In the genomic region with DNA sequence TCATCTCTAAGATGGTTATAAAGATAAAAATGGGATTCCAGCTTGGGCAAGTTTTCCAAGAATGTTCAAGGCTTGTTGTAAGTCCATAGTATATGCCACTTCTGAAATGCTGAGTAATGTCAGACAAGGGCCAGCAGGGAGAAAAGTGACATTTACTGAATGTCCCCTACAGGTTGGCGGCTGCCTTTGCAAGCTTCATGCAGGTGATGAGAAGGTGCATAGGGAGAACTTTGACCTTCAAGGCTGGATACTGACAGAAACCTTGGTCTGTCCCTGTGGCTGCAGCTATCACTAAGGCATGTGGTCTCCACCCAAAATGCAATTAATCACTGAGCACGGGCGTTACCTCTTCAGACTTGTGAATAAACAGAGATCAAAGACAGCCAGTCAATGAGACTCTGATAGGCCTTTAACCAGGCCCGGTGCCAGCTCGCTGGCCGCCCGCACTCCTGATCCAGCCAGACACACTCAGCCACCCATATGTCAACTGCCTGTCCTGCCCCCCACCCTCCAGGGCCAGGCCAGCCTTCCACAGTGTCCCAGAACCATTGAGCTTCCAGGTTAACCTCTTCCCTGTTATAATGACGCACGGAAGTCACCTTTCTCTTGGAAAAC, we compare ENCODE assay signal across 1 cellular context.
A peak's percentile ranks its signal among the peaks of the same experiment; 100 is the strongest.
TF ChIP-seq lines count a peak whose summit lies in the region.

No MANE protein-coding gene starts in this region.

TF ChIP-seq in HepG2, 621 proteins besides CTCF, POLR2A, EP300 and RAD21 (continued from another document and continues in another):
- TF ChIP-seq, protein P1, sequence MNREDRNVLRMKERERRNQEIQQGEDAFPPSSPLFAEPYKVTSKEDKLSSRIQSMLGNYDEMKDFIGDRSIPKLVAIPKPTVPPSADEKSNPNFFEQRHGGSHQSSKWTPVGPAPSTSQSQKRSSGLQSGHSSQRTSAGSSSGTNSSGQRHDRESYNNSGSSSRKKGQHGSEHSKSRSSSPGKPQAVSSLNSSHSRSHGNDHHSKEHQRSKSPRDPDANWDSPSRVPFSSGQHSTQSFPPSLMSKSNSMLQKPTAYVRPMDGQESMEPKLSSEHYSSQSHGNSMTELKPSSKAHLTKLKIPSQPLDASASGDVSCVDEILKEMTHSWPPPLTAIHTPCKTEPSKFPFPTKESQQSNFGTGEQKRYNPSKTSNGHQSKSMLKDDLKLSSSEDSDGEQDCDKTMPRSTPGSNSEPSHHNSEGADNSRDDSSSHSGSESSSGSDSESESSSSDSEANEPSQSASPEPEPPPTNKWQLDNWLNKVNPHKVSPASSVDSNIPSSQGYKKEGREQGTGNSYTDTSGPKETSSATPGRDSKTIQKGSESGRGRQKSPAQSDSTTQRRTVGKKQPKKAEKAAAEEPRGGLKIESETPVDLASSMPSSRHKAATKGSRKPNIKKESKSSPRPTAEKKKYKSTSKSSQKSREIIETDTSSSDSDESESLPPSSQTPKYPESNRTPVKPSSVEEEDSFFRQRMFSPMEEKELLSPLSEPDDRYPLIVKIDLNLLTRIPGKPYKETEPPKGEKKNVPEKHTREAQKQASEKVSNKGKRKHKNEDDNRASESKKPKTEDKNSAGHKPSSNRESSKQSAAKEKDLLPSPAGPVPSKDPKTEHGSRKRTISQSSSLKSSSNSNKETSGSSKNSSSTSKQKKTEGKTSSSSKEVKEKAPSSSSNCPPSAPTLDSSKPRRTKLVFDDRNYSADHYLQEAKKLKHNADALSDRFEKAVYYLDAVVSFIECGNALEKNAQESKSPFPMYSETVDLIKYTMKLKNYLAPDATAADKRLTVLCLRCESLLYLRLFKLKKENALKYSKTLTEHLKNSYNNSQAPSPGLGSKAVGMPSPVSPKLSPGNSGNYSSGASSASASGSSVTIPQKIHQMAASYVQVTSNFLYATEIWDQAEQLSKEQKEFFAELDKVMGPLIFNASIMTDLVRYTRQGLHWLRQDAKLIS (CRISPR knock-in tag; IDR thresholded peaks at IDR 0.05), result 0 out of 2 replicates have a peak, but pooled peaks have one; percentile 20
- TF ChIP-seq HOXA5 (CRISPR knock-in tag; IDR thresholded peaks at IDR 0.05), result peak; percentile 98
- TF ChIP-seq ZNF567 (CRISPR knock-in tag; IDR thresholded peaks at IDR 0.05; ENCODE audit: borderline replicate concordance), result no peak
- TF ChIP-seq MAFK (conservative IDR thresholded peaks at IDR 0.05 in 1 of 2, IDR thresholded peaks at IDR 0.05 in 1 of 2; ENCODE audit: low read length in 2 of 2), result peak; percentile 66 to 78
- TF ChIP-seq ZNF556 (CRISPR knock-in tag; IDR thresholded peaks at IDR 0.05; ENCODE audit: borderline replicate concordance), result peak; percentile 59; the same call in 1 of the 2 replicates
- peak; percentile 44 to 52; a peak in 3 of 4 replicates for TF ChIP-seq NR2F1 (CRISPR knock-in tag; IDR thresholded peaks at IDR 0.05)
- TF ChIP-seq, protein P2, sequence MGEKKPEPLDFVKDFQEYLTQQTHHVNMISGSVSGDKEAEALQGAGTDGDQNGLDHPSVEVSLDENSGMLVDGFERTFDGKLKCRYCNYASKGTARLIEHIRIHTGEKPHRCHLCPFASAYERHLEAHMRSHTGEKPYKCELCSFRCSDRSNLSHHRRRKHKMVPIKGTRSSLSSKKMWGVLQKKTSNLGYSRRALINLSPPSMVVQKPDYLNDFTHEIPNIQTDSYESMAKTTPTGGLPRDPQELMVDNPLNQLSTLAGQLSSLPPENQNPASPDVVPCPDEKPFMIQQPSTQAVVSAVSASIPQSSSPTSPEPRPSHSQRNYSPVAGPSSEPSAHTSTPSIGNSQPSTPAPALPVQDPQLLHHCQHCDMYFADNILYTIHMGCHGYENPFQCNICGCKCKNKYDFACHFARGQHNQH (CRISPR knock-in tag; IDR thresholded peaks at IDR 0.05), result no peak
- TF ChIP-seq SNAPC2 (CRISPR knock-in tag; IDR thresholded peaks at IDR 0.05), result no peak
- TF ChIP-seq, protein P3, sequence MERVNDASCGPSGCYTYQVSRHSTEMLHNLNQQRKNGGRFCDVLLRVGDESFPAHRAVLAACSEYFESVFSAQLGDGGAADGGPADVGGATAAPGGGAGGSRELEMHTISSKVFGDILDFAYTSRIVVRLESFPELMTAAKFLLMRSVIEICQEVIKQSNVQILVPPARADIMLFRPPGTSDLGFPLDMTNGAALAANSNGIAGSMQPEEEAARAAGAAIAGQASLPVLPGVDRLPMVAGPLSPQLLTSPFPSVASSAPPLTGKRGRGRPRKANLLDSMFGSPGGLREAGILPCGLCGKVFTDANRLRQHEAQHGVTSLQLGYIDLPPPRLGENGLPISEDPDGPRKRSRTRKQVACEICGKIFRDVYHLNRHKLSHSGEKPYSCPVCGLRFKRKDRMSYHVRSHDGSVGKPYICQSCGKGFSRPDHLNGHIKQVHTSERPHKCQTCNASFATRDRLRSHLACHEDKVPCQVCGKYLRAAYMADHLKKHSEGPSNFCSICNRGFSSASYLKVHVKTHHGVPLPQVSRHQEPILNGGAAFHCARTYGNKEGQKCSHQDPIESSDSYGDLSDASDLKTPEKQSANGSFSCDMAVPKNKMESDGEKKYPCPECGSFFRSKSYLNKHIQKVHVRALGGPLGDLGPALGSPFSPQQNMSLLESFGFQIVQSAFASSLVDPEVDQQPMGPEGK (CRISPR knock-in tag; IDR thresholded peaks at IDR 0.05), result peak; percentile 89; the same call in 1 of the 2 replicates
- peak; percentile 51; the same call in 1 of the 3 replicates for TF ChIP-seq MXI1 (IDR thresholded peaks at IDR 0.05; ENCODE audit: borderline replicate concordance, low read depth, low read length)
- TF ChIP-seq CHD2 (IDR thresholded peaks at IDR 0.05; ENCODE audit: low read depth, low read length), result no peak
- no peak for TF ChIP-seq ZSCAN12 (CRISPR knock-in tag; IDR thresholded peaks at IDR 0.05)
- TF ChIP-seq TOPORS (CRISPR knock-in tag; IDR thresholded peaks at IDR 0.05), result no peak
- TF ChIP-seq, protein P4, sequence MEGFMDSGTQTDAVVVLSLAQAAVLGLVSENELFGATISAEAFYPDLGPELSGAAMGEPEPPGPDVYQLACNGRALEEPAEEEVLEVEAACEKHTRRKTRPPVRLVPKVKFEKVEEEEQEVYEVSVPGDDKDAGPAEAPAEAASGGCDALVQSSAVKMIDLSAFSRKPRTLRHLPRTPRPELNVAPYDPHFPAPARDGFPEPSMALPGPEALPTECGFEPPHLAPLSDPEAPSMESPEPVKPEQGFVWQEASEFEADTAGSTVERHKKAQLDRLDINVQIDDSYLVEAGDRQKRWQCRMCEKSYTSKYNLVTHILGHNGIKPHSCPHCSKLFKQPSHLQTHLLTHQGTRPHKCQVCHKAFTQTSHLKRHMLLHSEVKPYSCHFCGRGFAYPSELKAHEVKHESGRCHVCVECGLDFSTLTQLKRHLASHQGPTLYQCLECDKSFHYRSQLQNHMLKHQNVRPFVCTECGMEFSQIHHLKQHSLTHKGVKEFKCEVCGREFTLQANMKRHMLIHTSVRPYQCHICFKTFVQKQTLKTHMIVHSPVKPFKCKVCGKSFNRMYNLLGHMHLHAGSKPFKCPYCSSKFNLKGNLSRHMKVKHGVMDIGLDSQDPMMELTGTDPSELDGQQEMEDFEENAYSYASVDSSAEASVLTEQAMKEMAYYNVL (CRISPR knock-in tag; IDR thresholded peaks at IDR 0.05; ENCODE audit: borderline replicate concordance), result peak; percentile 80; the same call in 1 of the 2 replicates
- TF ChIP-seq, protein P5, sequence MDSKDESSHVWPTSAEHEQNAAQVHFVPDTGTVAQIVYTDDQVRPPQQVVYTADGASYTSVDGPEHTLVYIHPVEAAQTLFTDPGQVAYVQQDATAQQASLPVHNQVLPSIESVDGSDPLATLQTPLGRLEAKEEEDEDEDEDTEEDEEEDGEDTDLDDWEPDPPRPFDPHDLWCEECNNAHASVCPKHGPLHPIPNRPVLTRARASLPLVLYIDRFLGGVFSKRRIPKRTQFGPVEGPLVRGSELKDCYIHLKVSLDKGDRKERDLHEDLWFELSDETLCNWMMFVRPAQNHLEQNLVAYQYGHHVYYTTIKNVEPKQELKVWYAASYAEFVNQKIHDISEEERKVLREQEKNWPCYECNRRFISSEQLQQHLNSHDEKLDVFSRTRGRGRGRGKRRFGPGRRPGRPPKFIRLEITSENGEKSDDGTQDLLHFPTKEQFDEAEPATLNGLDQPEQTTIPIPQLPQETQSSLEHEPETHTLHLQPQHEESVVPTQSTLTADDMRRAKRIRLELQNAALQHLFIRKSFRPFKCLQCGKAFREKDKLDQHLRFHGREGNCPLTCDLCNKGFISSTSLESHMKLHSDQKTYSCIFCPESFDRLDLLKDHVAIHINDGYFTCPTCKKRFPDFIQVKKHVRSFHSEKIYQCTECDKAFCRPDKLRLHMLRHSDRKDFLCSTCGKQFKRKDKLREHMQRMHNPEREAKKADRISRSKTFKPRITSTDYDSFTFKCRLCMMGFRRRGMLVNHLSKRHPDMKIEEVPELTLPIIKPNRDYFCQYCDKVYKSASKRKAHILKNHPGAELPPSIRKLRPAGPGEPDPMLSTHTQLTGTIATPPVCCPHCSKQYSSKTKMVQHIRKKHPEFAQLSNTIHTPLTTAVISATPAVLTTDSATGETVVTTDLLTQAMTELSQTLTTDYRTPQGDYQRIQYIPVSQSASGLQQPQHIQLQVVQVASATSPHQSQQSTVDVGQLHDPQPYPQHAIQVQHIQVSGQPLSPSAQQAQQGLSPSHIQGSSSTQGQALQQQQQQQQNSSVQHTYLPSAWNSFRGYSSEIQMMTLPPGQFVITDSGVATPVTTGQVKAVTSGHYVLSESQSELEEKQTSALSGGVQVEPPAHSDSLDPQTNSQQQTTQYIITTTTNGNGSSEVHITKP (CRISPR knock-in tag; IDR thresholded peaks at IDR 0.05; ENCODE audit: low read depth), result 0 out of 2 replicates have a peak, but pooled peaks have one; percentile 57
- peak; percentile 75 for TF ChIP-seq NR2F6 (IDR thresholded peaks at IDR 0.05)
- TF ChIP-seq NR2F6 (CRISPR knock-in tag; IDR thresholded peaks at IDR 0.05), result no peak; the same call in 1 of the 2 replicates
- TF ChIP-seq ZNF17 (CRISPR knock-in tag; IDR thresholded peaks at IDR 0.05), result no peak
- TF ChIP-seq, protein P6, sequence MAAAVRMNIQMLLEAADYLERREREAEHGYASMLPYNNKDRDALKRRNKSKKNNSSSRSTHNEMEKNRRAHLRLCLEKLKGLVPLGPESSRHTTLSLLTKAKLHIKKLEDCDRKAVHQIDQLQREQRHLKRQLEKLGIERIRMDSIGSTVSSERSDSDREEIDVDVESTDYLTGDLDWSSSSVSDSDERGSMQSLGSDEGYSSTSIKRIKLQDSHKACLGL (CRISPR knock-in tag; IDR thresholded peaks at IDR 0.05), result 0 out of 2 replicates have a peak, but pooled peaks have one; percentile 35
- TF ChIP-seq MTF2 (CRISPR knock-in tag; IDR thresholded peaks at IDR 0.05; ENCODE audit: borderline replicate concordance), result no peak
- TF ChIP-seq, protein P7, sequence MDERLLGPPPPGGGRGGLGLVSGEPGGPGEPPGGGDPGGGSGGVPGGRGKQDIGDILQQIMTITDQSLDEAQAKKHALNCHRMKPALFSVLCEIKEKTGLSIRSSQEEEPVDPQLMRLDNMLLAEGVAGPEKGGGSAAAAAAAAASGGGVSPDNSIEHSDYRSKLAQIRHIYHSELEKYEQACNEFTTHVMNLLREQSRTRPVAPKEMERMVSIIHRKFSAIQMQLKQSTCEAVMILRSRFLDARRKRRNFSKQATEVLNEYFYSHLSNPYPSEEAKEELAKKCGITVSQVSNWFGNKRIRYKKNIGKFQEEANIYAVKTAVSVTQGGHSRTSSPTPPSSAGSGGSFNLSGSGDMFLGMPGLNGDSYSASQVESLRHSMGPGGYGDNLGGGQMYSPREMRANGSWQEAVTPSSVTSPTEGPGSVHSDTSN (CRISPR knock-in tag; IDR thresholded peaks at IDR 0.05), result peak; percentile 46; the same call in 1 of the 2 replicates
- no peak for TF ChIP-seq MIER3 (CRISPR knock-in tag; IDR thresholded peaks at IDR 0.05; ENCODE audit: borderline replicate concordance)
- TF ChIP-seq GATAD2A (CRISPR knock-in tag; IDR thresholded peaks at IDR 0.05), result peak; percentile 71
- TF ChIP-seq, protein P8, sequence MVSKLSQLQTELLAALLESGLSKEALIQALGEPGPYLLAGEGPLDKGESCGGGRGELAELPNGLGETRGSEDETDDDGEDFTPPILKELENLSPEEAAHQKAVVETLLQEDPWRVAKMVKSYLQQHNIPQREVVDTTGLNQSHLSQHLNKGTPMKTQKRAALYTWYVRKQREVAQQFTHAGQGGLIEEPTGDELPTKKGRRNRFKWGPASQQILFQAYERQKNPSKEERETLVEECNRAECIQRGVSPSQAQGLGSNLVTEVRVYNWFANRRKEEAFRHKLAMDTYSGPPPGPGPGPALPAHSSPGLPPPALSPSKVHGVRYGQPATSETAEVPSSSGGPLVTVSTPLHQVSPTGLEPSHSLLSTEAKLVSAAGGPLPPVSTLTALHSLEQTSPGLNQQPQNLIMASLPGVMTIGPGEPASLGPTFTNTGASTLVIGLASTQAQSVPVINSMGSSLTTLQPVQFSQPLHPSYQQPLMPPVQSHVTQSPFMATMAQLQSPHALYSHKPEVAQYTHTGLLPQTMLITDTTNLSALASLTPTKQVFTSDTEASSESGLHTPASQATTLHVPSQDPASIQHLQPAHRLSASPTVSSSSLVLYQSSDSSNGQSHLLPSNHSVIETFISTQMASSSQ (IDR thresholded peaks at IDR 0.05; ENCODE audit: low read depth), result no peak
- TF ChIP-seq, protein P8 (CRISPR knock-in tag; IDR thresholded peaks at IDR 0.05; ENCODE audit: borderline replicate concordance), result peak; percentile 77; the same call in 1 of the 2 replicates
- no peak for TF ChIP-seq ELF3 (CRISPR knock-in tag; IDR thresholded peaks at IDR 0.05)
- peak; percentile 63 for TF ChIP-seq MED1 (CRISPR knock-in tag; IDR thresholded peaks at IDR 0.05)
- peak; percentile 83 for TF ChIP-seq NCOA2 (CRISPR knock-in tag; IDR thresholded peaks at IDR 0.05)
- peak; percentile 37; the same call in 1 of the 2 replicates for TF ChIP-seq BRD4 (CRISPR knock-in tag; IDR thresholded peaks at IDR 0.05)
- TF ChIP-seq, protein P9, sequence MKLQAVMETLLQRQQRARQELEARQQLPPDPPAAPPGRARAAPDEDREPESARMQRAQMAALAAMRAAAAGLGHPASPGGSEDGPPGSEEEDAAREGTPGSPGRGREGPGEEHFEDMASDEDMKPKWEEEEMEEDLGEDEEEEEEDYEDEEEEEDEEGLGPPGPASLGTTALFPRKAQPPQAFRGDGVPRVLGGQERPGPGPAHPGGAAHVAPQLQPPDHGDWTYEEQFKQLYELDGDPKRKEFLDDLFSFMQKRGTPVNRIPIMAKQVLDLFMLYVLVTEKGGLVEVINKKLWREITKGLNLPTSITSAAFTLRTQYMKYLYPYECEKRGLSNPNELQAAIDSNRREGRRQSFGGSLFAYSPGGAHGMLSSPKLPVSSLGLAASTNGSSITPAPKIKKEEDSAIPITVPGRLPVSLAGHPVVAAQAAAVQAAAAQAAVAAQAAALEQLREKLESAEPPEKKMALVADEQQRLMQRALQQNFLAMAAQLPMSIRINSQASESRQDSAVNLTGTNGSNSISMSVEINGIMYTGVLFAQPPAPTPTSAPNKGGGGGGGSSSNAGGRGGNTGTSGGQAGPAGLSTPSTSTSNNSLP (IDR thresholded peaks at IDR 0.05; ENCODE audit: low read depth, low read length), result peak; percentile 63; the same call in 1 of the 2 replicates
